16 cellular contexts compared by ENCODE assay signal in the genomic region with DNA sequence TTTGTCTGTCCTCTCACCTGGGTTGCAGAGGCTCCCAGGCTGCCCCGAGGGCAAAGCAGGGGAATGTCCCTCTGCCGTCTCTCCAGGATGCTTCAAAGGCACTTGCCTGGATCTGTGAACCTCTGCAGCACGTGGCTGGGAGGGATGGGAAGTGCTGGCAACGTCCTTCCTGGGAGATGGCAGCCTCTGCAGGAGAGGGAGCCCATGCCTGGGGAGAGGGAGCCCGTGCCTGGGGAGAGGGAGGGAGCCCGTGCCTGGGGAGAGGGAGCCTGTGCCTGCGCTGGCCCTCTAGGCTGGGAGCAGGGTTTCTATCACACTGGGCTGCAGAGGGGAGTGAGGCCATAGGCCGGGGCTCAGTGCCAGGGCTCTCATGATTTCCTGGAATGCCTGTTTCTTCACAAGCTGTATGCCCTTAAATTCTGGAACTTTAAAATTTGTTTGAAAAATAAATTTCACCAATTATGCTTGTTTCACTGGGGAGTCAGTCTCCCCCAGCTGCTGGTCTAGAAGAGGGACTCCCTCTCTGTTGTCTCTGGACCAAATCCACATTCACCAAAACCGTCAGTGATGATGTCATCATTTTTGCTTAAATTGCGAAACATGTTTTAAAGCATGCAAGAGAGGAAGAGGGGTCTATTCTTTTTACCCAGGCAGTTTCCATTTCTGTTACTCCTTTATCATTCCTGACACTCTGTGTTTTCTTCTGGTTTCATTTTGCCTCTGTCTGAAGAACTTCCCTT.
DNase-seq lines count a peak whose midpoint lies in the region; ATAC-seq and TF ChIP-seq lines count a peak whose summit lies in the region.
"Had no signal": no experiment of that assay in that cellular context is flagged by ENCODE, and none has a peak within 500 bp of the region (broad histone marks: within the 10 kb centered on the region; RNA-seq: fewer than 3 reads in every experiment).

No MANE protein-coding gene starts in this region.

- in situ Hi-C loops in HAP-1 (cut with MboI; ENCODE audit: low sequenced_read_pairs) = no loop called here

- no peaks in the 10 kb centered on the region for H3K36me3 ChIP-seq in CD8-positive, alpha-beta memory T cell (ENCODE audit: insufficient read depth, low read length)
- H3K36me3 ChIP-seq in HAP-1 (replicated peaks) = no peaks in the 10 kb centered on the region
- H3K36me3 ChIP-seq: neural progenitor cell had no signal

- ATAC-seq in T-cell (replicated peaks in 1 of 4) = no peak
- ATAC-seq in left lobe of liver = no peak
- ATAC-seq in GM19455 (IDR thresholded peaks at IDR 0.05; ENCODE audit: unreplicated experiment) = no peak

- H3K36me3 Mint-ChIP-seq in T-helper 2 cell treated with Interferon-gamma antibody and Interleukin-4, amounts not matched to agents 5 μg/mL and 100 μg/mL, for 36 hours (ENCODE audit: low read depth) = peaks cover 31% of the 10 kb centered on the region
- H3K36me3 Mint-ChIP-seq in CD8-positive, alpha-beta memory T cell = peaks cover 2 to 22% (median 8%) of the 10 kb centered on the region in 3 donors
- peaks cover 11% of the 10 kb centered on the region for H3K36me3 Mint-ChIP-seq in T-cell
- peaks cover 15% of the 10 kb centered on the region for H3K36me3 Mint-ChIP-seq in HFFc6 (ENCODE audit: low read depth)

- H3K27ac Mint-ChIP-seq in T-helper 2 cell treated with Interferon-gamma antibody and Interleukin-4, amounts not matched to agents 5 μg/mL and 100 μg/mL, for 36 hours = peak overlapping the region; percentile 89
- peak overlapping the region; percentile 32 to 95 (median 80) for H3K27ac Mint-ChIP-seq in CD8-positive, alpha-beta memory T cell
- H3K27ac Mint-ChIP-seq in T-cell (peak overlapping the region; percentile 99 to 100), HFFc6 (no peak overlapping the region)
- H3K27ac Mint-ChIP-seq: B cell had no signal

- H3K4me1 ChIP-seq in CD8-positive, alpha-beta memory T cell (ENCODE audit: insufficient read depth, low read length) = peaks cover 34% of the 10 kb centered on the region
- no peaks in the 10 kb centered on the region for H3K4me1 ChIP-seq in HAP-1
- H3K4me1 ChIP-seq: neural progenitor cell had no signal

- DNase-seq in T-helper 2 cell treated with Interferon-gamma antibody and Interleukin-4, amounts not matched to agents 5 μg/mL and 100 μg/mL, for 36 hours (ENCODE audit: low spot score) = no peak
- DNase-seq in T-helper 2 cell (no peak), T-cell (no peak), left lobe of liver (ENCODE audit: low spot score) (peak; percentile 35), HAP-1 (ENCODE audit: low spot score in 2 of 2) (no peak), HFFc6 (no peak)
- DNase-seq in CD8-positive, alpha-beta memory T cell = no peak
- DNase-seq: 8988T, amygdala, dorsolateral prefrontal cortex, NCI-H1105 treated with DMSO at 0.1 percent for 48 hours, NCI-H524 had no signal

- no peak overlapping the region for H3K27ac ChIP-seq in CD8-positive, alpha-beta memory T cell (ENCODE audit: low read depth, low read length)
- H3K27ac ChIP-seq: KMS-11, neural progenitor cell had no signal

- CTCF ChIA-PET in CD8-positive, alpha-beta memory T cell (lab: Charles Lee) = interaction anchor here (1.4 kb wide), 1 partner anchor 17 kb away, joined by 3 read pairs; no protein-coding TSS in a partner anchor
- CTCF ChIA-PET in T-cell (lab: Charles Lee) = no interaction called here

- H3K4me3 ChIP-seq in CD8-positive, alpha-beta memory T cell (ENCODE audit: low read length) = peak overlapping the region; percentile 26
- no peak overlapping the region for H3K4me3 ChIP-seq in HAP-1
- H3K4me3 ChIP-seq: dorsolateral prefrontal cortex, neural progenitor cell had no signal

- peaks cover 26% of the 10 kb centered on the region for H3K9me3 Mint-ChIP-seq in T-helper 2 cell treated with Interferon-gamma antibody and Interleukin-4, amounts not matched to agents 5 μg/mL and 100 μg/mL, for 36 hours
- peaks cover 5 to 25% (median 21%) of the 10 kb centered on the region in 5 donors for H3K9me3 Mint-ChIP-seq in CD8-positive, alpha-beta memory T cell
- H3K9me3 Mint-ChIP-seq in T-cell = peaks cover 0 to 12% (median 7%) of the 10 kb centered on the region in 3 donors
- H3K9me3 Mint-ChIP-seq in HFFc6 = peaks cover 17% of the 10 kb centered on the region

- no peaks in the 10 kb centered on the region for H3K27me3 ChIP-seq in CD8-positive, alpha-beta memory T cell (ENCODE audit: insufficient read depth, low read length, poor library complexity, severe bottlenecking)
- no peaks in the 10 kb centered on the region for H3K27me3 ChIP-seq in HAP-1 (ENCODE audit: low read depth)
- H3K27me3 ChIP-seq: dorsolateral prefrontal cortex had no signal

- H3K27me3 Mint-ChIP-seq in T-helper 2 cell treated with Interferon-gamma antibody and Interleukin-4, amounts not matched to agents 5 μg/mL and 100 μg/mL, for 36 hours (ENCODE audit: low read depth) = no peaks in the 10 kb centered on the region
- H3K27me3 Mint-ChIP-seq in CD8-positive, alpha-beta memory T cell = peaks cover 0 to 1% of the 10 kb centered on the region in 2 donors
- H3K27me3 Mint-ChIP-seq in T-cell (no peaks in the 10 kb centered on the region), HFFc6 (ENCODE audit: insufficient read depth) (peaks cover 10% of the 10 kb centered on the region)
- H3K27me3 Mint-ChIP-seq: B cell had no signal

- peaks cover 30% of the 10 kb centered on the region for H3K4me1 Mint-ChIP-seq in T-helper 2 cell treated with Interferon-gamma antibody and Interleukin-4, amounts not matched to agents 5 μg/mL and 100 μg/mL, for 36 hours (ENCODE audit: low read depth)
- peaks cover 36 to 56% (median 50%) of the 10 kb centered on the region in 3 donors for H3K4me1 Mint-ChIP-seq in CD8-positive, alpha-beta memory T cell
- peaks cover 49 to 55% (median 52%) of the 10 kb centered on the region in 3 donors for H3K4me1 Mint-ChIP-seq in T-cell
- H3K4me1 Mint-ChIP-seq in HFFc6 (ENCODE audit: low read depth) = no peaks in the 10 kb centered on the region
- H3K4me1 Mint-ChIP-seq: B cell had no signal

- peak overlapping the region; percentile 63 for H3K4me3 Mint-ChIP-seq in T-helper 2 cell treated with Interferon-gamma antibody and Interleukin-4, amounts not matched to agents 5 μg/mL and 100 μg/mL, for 36 hours
- peak overlapping the region in 6 of 7 donors; percentile 29 to 80 (median 52) for H3K4me3 Mint-ChIP-seq in CD8-positive, alpha-beta memory T cell
- H3K4me3 Mint-ChIP-seq in T-cell = peak overlapping the region; percentile 24 to 72 (median 71)
- H3K4me3 Mint-ChIP-seq in HFFc6 = no peak overlapping the region
- H3K4me3 Mint-ChIP-seq: B cell, neural progenitor cell had no signal

- POLR2A ChIA-PET in CD8-positive, alpha-beta memory T cell (lab: Charles Lee) = interaction anchor here (1.0 to 1.1 kb wide), 3 partner anchors 23 to 97 kb away, joined by 3 read pairs; no protein-coding TSS in a partner anchor
- POLR2A ChIA-PET in T-cell (lab: Charles Lee) = no interaction called here

- peaks cover 14% of the 10 kb centered on the region for H3K9me3 ChIP-seq in CD8-positive, alpha-beta memory T cell (ENCODE audit: low read length)
- peaks cover 10% of the 10 kb centered on the region; the same call in 1 of the 2 replicates for H3K9me3 ChIP-seq in HAP-1

- TF ChIP-seq CTCF in HFFc6 (IDR thresholded peaks at IDR 0.05) = no peak
